Comparison of ENCODE assay signal across 37 cellular contexts in the genomic region with DNA sequence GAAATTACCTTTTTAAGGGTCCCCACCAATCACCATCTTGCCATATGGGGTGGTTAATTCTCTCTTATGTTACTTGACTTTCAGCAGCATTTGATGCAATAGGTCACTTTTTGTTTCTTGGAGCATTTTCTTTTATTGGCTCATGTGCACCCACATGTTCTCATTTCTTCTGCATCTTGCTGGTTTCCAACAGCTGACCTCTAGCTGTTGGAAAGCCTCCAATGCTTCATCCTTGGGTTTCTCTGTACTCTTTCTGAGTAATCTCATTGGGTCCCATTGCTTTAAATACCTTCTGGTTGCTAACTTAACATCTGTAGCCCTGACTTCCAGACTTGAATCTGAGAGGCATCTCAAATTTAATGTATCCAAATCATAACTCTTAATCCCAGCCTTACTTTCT.
DNase-seq lines count a peak whose midpoint lies in the region; ATAC-seq and TF ChIP-seq lines count a peak whose summit lies in the region.
"Had no signal": no experiment of that assay in that cellular context is flagged by ENCODE, and none has a peak within 500 bp of the region (broad histone marks: within the 10 kb centered on the region; RNA-seq: fewer than 3 reads in every experiment).

No MANE protein-coding gene starts in this region.

- H3K4me3 Mint-ChIP-seq in endothelial cell (ENCODE audit: unreplicated experiment), result no peak overlapping the region
- H3K4me3 Mint-ChIP-seq: activated CD4-positive, alpha-beta T cell treated with anti-CD3 and anti-CD28 coated beads for 36 hours; activated CD8-positive, alpha-beta T cell treated with anti-CD3 and anti-CD28 coated beads for 36 hours; activated naive CD4-positive, alpha-beta T cell treated with anti-CD3 and anti-CD28 coated beads for 36 hours; CD4-positive, CD25-positive, alpha-beta regulatory T cell; neural progenitor cell had no signal

- H3K9me3 Mint-ChIP-seq in endothelial cell (ENCODE audit: unreplicated experiment), result no peaks in the 10 kb centered on the region
- H3K9me3 Mint-ChIP-seq: activated CD8-positive, alpha-beta T cell treated with anti-CD3 and anti-CD28 coated beads for 36 hours; activated naive CD4-positive, alpha-beta T cell treated with anti-CD3 and anti-CD28 coated beads for 36 hours; CD4-positive, CD25-positive, alpha-beta regulatory T cell; neural progenitor cell had no signal

- H3K27ac Mint-ChIP-seq in endothelial cell (ENCODE audit: unreplicated experiment), result no peak overlapping the region
- H3K27ac Mint-ChIP-seq: activated CD4-positive, alpha-beta T cell treated with anti-CD3 and anti-CD28 coated beads for 36 hours; activated CD8-positive, alpha-beta T cell treated with anti-CD3 and anti-CD28 coated beads for 36 hours; activated naive CD4-positive, alpha-beta T cell treated with anti-CD3 and anti-CD28 coated beads for 36 hours; CD4-positive, CD25-positive, alpha-beta regulatory T cell; neural progenitor cell had no signal

- DNase-seq in Right ventricle myocardium inferior (ENCODE audit: missing footprints), result no peak
- DNase-seq in cardiac septum (ENCODE audit: low spot score), result no peak
- DNase-seq in SK-MEL-5 (ENCODE audit: low read depth, low spot score), result peak; percentile 37
- peak; percentile 90 for DNase-seq in fibroblast of gingiva (ENCODE audit: low read depth)
- DNase-seq in myocyte (ENCODE audit: low read depth), result peak; percentile 75
- DNase-seq in anterior cingulate cortex (lab: John Stamatoyannopoulos, UW), result no peak
- DNase-seq in suprapubic skin (ENCODE audit: low spot score in 2 of 2), result no peak
- DNase-seq in endothelial cell (ENCODE audit: low spot score), result no peak
- DNase-seq: 8988T; activated CD4-positive, alpha-beta T cell treated with anti-CD3 and anti-CD28 coated beads for 36 hours; activated CD8-positive, alpha-beta T cell treated with anti-CD3 and anti-CD28 coated beads for 36 hours; activated naive CD4-positive, alpha-beta T cell treated with anti-CD3 and anti-CD28 coated beads for 36 hours; AML-193; caudate nucleus; CD4-positive, CD25-positive, alpha-beta regulatory T cell; cortex of kidney; effector memory CD4-positive, alpha-beta T cell; hypothalamus; Kasumi-1; left lung; mesendoderm; MV-4-11; NCI-H1436; NCI-H345; NCI-H69; pancreas; retina; SIG-M5; spleen; stimulated activated CD4-positive, alpha-beta T cell treated with anti-CD3 and anti-CD28 coated beads, Interleukin-2, amount 100 ng/mL, for 24 hours; stimulated activated naive CD8-positive, alpha-beta T cell treated with anti-CD3 and anti-CD28 coated beads, Interleukin-15, Interleukin-2, amounts not matched to agents 100 U/mL and 50 U/mL, for 24 hours; SW 1271; testis had no signal

- in situ Hi-C loops in SK-MEL-5 (cut with HindIII; ENCODE audit: low pct_unique_long_range_greater_than_20kb, low sequenced_read_pairs), result no loop called here

- no peaks in the 10 kb centered on the region for H3K4me1 Mint-ChIP-seq in endothelial cell (ENCODE audit: unreplicated experiment)
- H3K4me1 Mint-ChIP-seq: neural progenitor cell had no signal

- no peak for TF ChIP-seq EP300 in suprapubic skin (IDR thresholded peaks at IDR 0.05)

- no peak for TF ChIP-seq POLR2A in suprapubic skin (IDR thresholded peaks at IDR 0.05)

- no peaks in the 10 kb centered on the region for H3K9me3 ChIP-seq in suprapubic skin
- H3K9me3 ChIP-seq: adrenal gland, left lung, pancreas, spleen, testis had no signal

- no peak for TF ChIP-seq CTCF in suprapubic skin (IDR thresholded peaks at IDR 0.05)
- no peak for TF ChIP-seq CTCF in endothelial cell (IDR thresholded peaks at IDR 0.05; ENCODE audit: unreplicated experiment)

- no peak overlapping the region for H3K4me3 ChIP-seq in suprapubic skin
- H3K4me3 ChIP-seq: adrenal gland, left lung, neural progenitor cell, pancreas, spleen, testis had no signal

- no peaks in the 10 kb centered on the region for H3K36me3 ChIP-seq in suprapubic skin
- H3K36me3 ChIP-seq: adrenal gland, left lung, neural progenitor cell, pancreas, spleen had no signal

- H3K27ac ChIP-seq in suprapubic skin, result no peak overlapping the region
- H3K27ac ChIP-seq: adrenal gland, left lung, neural progenitor cell, pancreas, spleen, testis, VCaP had no signal

- no peaks in the 10 kb centered on the region for H3K27me3 ChIP-seq in suprapubic skin
- H3K27me3 ChIP-seq: adrenal gland, left lung, neural progenitor cell, pancreas, spleen, testis had no signal

- H3K36me3 Mint-ChIP-seq in endothelial cell (ENCODE audit: low read depth, unreplicated experiment), result no peaks in the 10 kb centered on the region
- H3K36me3 Mint-ChIP-seq: neural progenitor cell had no signal

- intact Hi-C loops in Right ventricle myocardium inferior (cut with DNase I), result no loop called here
- intact Hi-C loops in cardiac septum (cut with DNase I), result no loop called here

- no peaks in the 10 kb centered on the region for H3K27me3 Mint-ChIP-seq in endothelial cell (ENCODE audit: unreplicated experiment)
- H3K27me3 Mint-ChIP-seq: activated CD4-positive, alpha-beta T cell treated with anti-CD3 and anti-CD28 coated beads for 36 hours; activated CD8-positive, alpha-beta T cell treated with anti-CD3 and anti-CD28 coated beads for 36 hours; CD4-positive, CD25-positive, alpha-beta regulatory T cell had no signal

- peaks cover 7% of the 10 kb centered on the region for H3K4me1 ChIP-seq in suprapubic skin
- H3K4me1 ChIP-seq: left lung, neural progenitor cell, pancreas, spleen, testis had no signal

- peak; percentile 58 for ATAC-seq in Right ventricle myocardium inferior
- ATAC-seq: activated CD4-positive, alpha-beta T cell treated with anti-CD3 and anti-CD28 coated beads for 36 hours; activated CD8-positive, alpha-beta T cell treated with anti-CD3 and anti-CD28 coated beads for 36 hours; HCT116; left lung; pancreas; stimulated activated naive CD8-positive, alpha-beta T cell treated with anti-CD3 and anti-CD28 coated beads, Interleukin-15, Interleukin-2, amounts not matched to agents 100 U/mL and 50 U/mL, for 24 hours had no signal

Comparison
In these comparisons a context has a peak if more than half of its experiments do, and no peak if none do; other contexts are left out.
1. DNase-seq: peak in SK-MEL-5 (single experiment), fibroblast of gingiva (single experiment) and myocyte (single experiment); none in Right ventricle myocardium inferior (single experiment), cardiac septum (single experiment), anterior cingulate cortex (0 of 58), suprapubic skin (0 of 2) and endothelial cell (single experiment).